Comparison of ENCODE assay signal across 34 cellular contexts in genomic region chr4:173314715-173315114, GRCh38.
"Had no signal": no experiment of that assay in that cellular context is flagged by ENCODE, and none has a peak within 500 bp of the region (broad histone marks: within the 10 kb centered on the region; RNA-seq: fewer than 3 reads in every experiment).

No MANE protein-coding gene starts in this region.

- DNase-seq: activated effector memory CD4-positive, alpha-beta T cell treated with anti-CD3 and anti-CD28 coated beads, Interleukin-2, amount 50 U/mL, for 16 hours; activated effector memory CD4-positive, alpha-beta T cell treated with Interleukin-2 at 50 U/mL for 16 hours; activated gamma-delta T cell; activated gamma-delta T cell treated with Interleukin-2 at 50 U/mL for 16 hours; activated naive CD4-positive, alpha-beta T cell; activated naive CD4-positive, alpha-beta T cell treated with anti-CD3 and anti-CD28 coated beads for 36 hours; activated naive CD4-positive, alpha-beta T cell treated with anti-CD3 and anti-CD28 coated beads, Interleukin-2, amount 10 ng/mL, durations not matched to agents 7 days and 5 days; activated naive CD4-positive, alpha-beta T cell treated with anti-CD3 and anti-CD28 coated beads, Interleukin-2, amount 50 U/mL, for 16 hours; activated naive CD4-positive, alpha-beta T cell treated with Interleukin-2 at 50 U/mL for 16 hours; activated naive CD8-positive, alpha-beta T cell treated with anti-CD3 and anti-CD28 coated beads for 36 hours; activated naive CD8-positive, alpha-beta T cell treated with anti-CD3 and anti-CD28 coated beads, Interleukin-2, amount 10 ng/mL, durations not matched to agents 7 days and 5 days; activated naive CD8-positive, alpha-beta T cell treated with anti-CD3 and anti-CD28 coated beads, Interleukin-2, amount 50 U/mL, for 24 hours; activated T-cell treated with anti-CD3 and anti-CD28 coated beads, Interleukin-2, amount 50 U/mL, for 1 hour; activated T-cell treated with anti-CD3 and anti-CD28 coated beads, Interleukin-2, amount 50 U/mL, for 24 hours; activated T-cell treated with anti-CD3 and anti-CD28 coated beads, Interleukin-2, amount 50 U/mL, for 4 hours; activated T-cell treated with anti-CD3 and anti-CD28 coated beads, Interleukin-2, amount 50 U/mL, for 48 hours; activated T-cell treated with anti-CD3 and anti-CD28 coated beads, Interleukin-2, amount 50 U/mL, for 72 hours; adrenal gland; amniotic stem cell; amygdala; anterior cingulate cortex; aorta; body of pancreas; brain microvascular endothelial cell; caudate nucleus; central memory CD4-positive, alpha-beta T cell; cerebellar nuclear complex had no signal

- FAIRE-seq: astrocyte, bronchial epithelial cell had no signal

- H3K9me3 ChIP-seq: adrenal gland, ascending aorta, body of pancreas, breast epithelium had no signal

- H3K4me3 ChIP-seq: adrenal gland, ascending aorta, body of pancreas, breast epithelium, cardiac muscle cell had no signal

- H3K27ac ChIP-seq: adrenal gland, ascending aorta, body of pancreas, brain microvascular endothelial cell, breast epithelium, cardiac muscle cell had no signal

- H3K36me3 ChIP-seq: brain microvascular endothelial cell, breast epithelium had no signal

- H3K27me3 ChIP-seq: adrenal gland, ascending aorta, body of pancreas, brain microvascular endothelial cell, breast epithelium, cardiac muscle cell had no signal

- ATAC-seq: activated naive CD4-positive, alpha-beta T cell treated with anti-CD3 and anti-CD28 coated beads, Interleukin-2, amount 50 U/mL, for 72 hours; activated naive CD8-positive, alpha-beta T cell treated with anti-CD3 and anti-CD28 coated beads, Interleukin-2, amount 50 U/mL, for 24 hours; activated T-cell treated with anti-CD3 and anti-CD28 coated beads, Interleukin-2, amount 50 U/mL, for 4 hours; activated T-cell treated with anti-CD3 and anti-CD28 coated beads, Interleukin-2, amount 50 U/mL, for 72 hours; activated T-helper 17 cell treated with anti-CD3 and anti-CD28 coated beads, Interleukin-2, amount 50 U/mL, for 72 hours; body of pancreas had no signal

- H3K4me1 ChIP-seq: ascending aorta, body of pancreas, breast epithelium had no signal
